9 cellular contexts compared by ENCODE assay signal in the genomic region with DNA sequence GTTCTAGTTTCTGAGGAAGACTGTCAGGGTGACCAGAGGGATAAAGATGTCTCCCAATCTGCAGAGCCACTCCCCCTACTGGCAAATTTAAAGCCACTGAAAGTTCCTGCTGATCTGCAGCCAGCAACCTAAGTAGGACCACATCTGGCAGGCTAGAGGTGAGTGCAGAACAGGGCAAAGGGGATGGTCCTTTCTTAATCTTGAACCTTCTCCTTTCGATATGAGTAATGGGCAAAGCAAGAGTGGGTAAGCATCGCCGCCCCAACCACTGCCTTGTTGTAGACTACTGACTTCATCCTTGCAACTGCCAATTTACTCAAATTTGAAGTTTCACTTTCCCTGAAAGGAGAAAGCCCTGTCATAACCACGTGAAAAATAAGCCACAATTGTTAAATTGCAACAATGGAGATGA. TPM values are rescaled to one million over a fixed set of nuclear protein-coding genes. Genes with fewer than 3 reads are reported as not detected.
DNase-seq lines count a peak whose midpoint lies in the region; ATAC-seq, FAIRE-seq and TF ChIP-seq lines count a peak whose summit lies in the region.
"Had no signal": no experiment of that assay in that cellular context is flagged by ENCODE, and none has a peak within 500 bp of the region (broad histone marks: within the 10 kb centered on the region; RNA-seq: fewer than 3 reads in every experiment).

No MANE protein-coding gene starts in this region.

- H3K4me1 ChIP-seq in left lung (no peaks in the 10 kb centered on the region), kidney (ENCODE audit: control insufficient read depth in 1 of 2, insufficient read depth in 1 of 2, low read depth in 1 of 2, low read length in 2 of 2) (no peaks in the 10 kb centered on the region)

- H3K27me3 ChIP-seq in left lung: no peaks in the 10 kb centered on the region

- no peak for FAIRE-seq in kidney (lab: Jason Lieb, UNC)
- FAIRE-seq: islet of Langerhans had no signal

- TF ChIP-seq CTCF in left lung (IDR thresholded peaks at IDR 0.05): no peak
- TF ChIP-seq CTCF in kidney (IDR thresholded peaks at IDR 0.05; ENCODE audit: borderline replicate concordance, extremely low read depth, insufficient read depth): no peak

- DNase-seq in DMS 273 (lab: John Stamatoyannopoulos, UW; ENCODE audit: unreplicated experiment): peak; percentile 51
- DNase-seq in GM19240 (ENCODE audit: insufficient read length, low spot score): peak; percentile 73
- DNase-seq in T-helper 17 cell: no peak
- DNase-seq in left lung: no peak
- no peak for DNase-seq in NCI-H2081 treated with DMSO at 0.1 percent for 48 hours (lab: John Stamatoyannopoulos, UW)
- DNase-seq in kidney: no peak

- peak; percentile 97 for ATAC-seq in HG03135 (IDR thresholded peaks at IDR 0.05; ENCODE audit: unreplicated experiment)
- peak; percentile 18 for ATAC-seq in T-helper 17 cell
- ATAC-seq in left lung: peak; percentile 49
- no peak for ATAC-seq in esophagus mucosa

- peaks cover 23% of the 10 kb centered on the region for H3K27me3 Mint-ChIP-seq in T-helper 17 cell

- H3K36me3 Mint-ChIP-seq in T-helper 17 cell (ENCODE audit: low read depth): peaks cover 2% of the 10 kb centered on the region

- intact Hi-C loops in left lung (cut with DNase I) (no loop called here), kidney (cut with DNase I) (no loop called here)

- H3K9ac ChIP-seq in kidney (ENCODE audit: low read length in 2 of 2): no peak overlapping the region

- H3K27ac ChIP-seq in left lung (no peak overlapping the region), kidney (ENCODE audit: low read depth in 2 of 2, low read length in 2 of 2) (no peak overlapping the region)

- H3K9me3 ChIP-seq in T-helper 17 cell (ENCODE audit: control insufficient read depth, low read length, poor library complexity, severe bottlenecking) (no peaks in the 10 kb centered on the region), left lung (no peaks in the 10 kb centered on the region), kidney (ENCODE audit: control insufficient read depth in 1 of 2, low read length in 2 of 2) (no peaks in the 10 kb centered on the region)

- no peak overlapping the region for H3K4me3 Mint-ChIP-seq in T-helper 17 cell

- H3K4me1 Mint-ChIP-seq in T-helper 17 cell: peaks cover 5% of the 10 kb centered on the region

- H3K27ac Mint-ChIP-seq in T-helper 17 cell: no peak overlapping the region

- H3K36me3 ChIP-seq in left lung: no peaks in the 10 kb centered on the region
- no peaks in the 10 kb centered on the region for H3K36me3 ChIP-seq in kidney (ENCODE audit: control insufficient read depth in 1 of 2, insufficient read depth in 2 of 2, low read length in 2 of 2)

- H3K4me3 ChIP-seq in left lung (no peak overlapping the region), kidney (ENCODE audit: low read length in 2 of 2) (no peak overlapping the region)

RNA-seq across cellular contexts. Expression of a gene that starts 30.7 kb away (rescaled TPM):
- total RNA-seq in T-helper 17 cell: under 1 TPM in 1 of 2 donors, not detected in 1; 0.10 TPM
- 1 to 10 TPM; 2.7 to 3.9 TPM for total RNA-seq in left lung
- total RNA-seq in esophagus mucosa: 3.0 TPM
- 3.5 TPM for total RNA-seq in kidney
- 0.65 TPM for polyA plus RNA-seq in kidney (ENCODE audit: insufficient read depth, low read depth, low replicate concordance)

RNA-seq across cellular contexts. Expression of a gene that starts 56.9 kb away (rescaled TPM):
- total RNA-seq in T-helper 17 cell: 1 to 10 TPM; 3.8 to 4.4 TPM
- 1 to 10 TPM; 1.1 to 2.3 TPM for total RNA-seq in left lung
- 0.80 TPM for total RNA-seq in esophagus mucosa
- total RNA-seq in kidney: 1.6 TPM
- polyA plus RNA-seq in kidney (ENCODE audit: insufficient read depth, low read depth, low replicate concordance): 1.1 TPM

Comparison
In these comparisons a context has a peak if more than half of its experiments do, and no peak if none do; other contexts are left out.
1. DNase-seq: peak in DMS 273 (single experiment) and GM19240 (single experiment); none in T-helper 17 cell (0 of 3), left lung (0 of 2), NCI-H2081 treated with DMSO at 0.1 percent for 48 hours (single experiment) and kidney (single experiment).